ENCODE assay signal across 1 cellular context in genomic region chr17:6746665-6747064, GRCh38.
TF ChIP-seq lines count a peak whose summit lies in the region.

No MANE protein-coding gene starts in this region.

TF ChIP-seq in HEK293, 187 proteins besides CTCF, POLR2A, EP300 and RAD21 (continued from another document):
- TF ChIP-seq ZBTB11 (tag by site-specific recombination; conservative IDR thresholded peaks at IDR 0.05; ENCODE audit: low read depth): peak; percentile 54
